ENCODE assay signal across 19 cellular contexts in the genomic region with DNA sequence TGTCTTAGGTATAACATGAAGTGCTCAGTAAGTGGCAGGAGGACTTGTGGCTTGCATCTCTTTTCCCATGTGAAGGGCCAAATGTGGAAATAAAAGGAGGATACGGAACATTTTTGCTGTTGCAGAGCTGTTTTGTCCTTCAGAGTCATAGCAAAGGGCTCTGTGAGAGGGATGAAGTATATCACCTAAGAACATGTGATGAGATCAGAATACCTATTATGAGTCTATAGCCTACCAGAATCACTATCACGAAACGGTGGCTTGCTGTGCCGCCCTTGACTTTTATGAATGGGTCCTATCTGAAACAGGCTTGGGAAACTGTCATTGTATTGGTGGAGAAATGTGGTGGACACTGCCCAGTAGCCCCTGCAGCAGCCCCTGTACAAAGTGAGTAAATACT.
"Had no signal": no experiment of that assay in that cellular context is flagged by ENCODE, and none has a peak within 500 bp of the region (broad histone marks: within the 10 kb centered on the region; RNA-seq: fewer than 3 reads in every experiment).

No MANE protein-coding gene starts in this region.

- ATAC-seq: SK-N-SH treated with all-trans-retinoic acid at 6 μM for 48 hours had no signal

- DNase-seq: activated CD8-positive, alpha-beta memory T cell treated with anti-CD3 and anti-CD28 coated beads, Interleukin-2, amount 50 U/mL, for 4 hours; activated naive CD4-positive, alpha-beta T cell; adrenal gland; effector memory CD8-positive, alpha-beta T cell; kidney glomerular epithelial cell; left ventricle myocardium inferior; mammary epithelial cell; occipital lobe; retina; SHP77; spleen; stimulated activated CD8-positive, alpha-beta memory T cell treated with anti-CD3 and anti-CD28 coated beads, Interleukin-4, amount 100 ng/mL, for 48 hours; stimulated activated naive CD4-positive, alpha-beta T cell treated with Interleukin-2 at 50 U/mL for 16 hours; T-cell; T-helper 9 cell; upper lobe of left lung had no signal

- H3K4me3 Mint-ChIP-seq: activated T-helper 1 cell treated with anti-CD3 and anti-CD28 coated beads, Interleukin-12 subunit alpha, Interleukin-12 subunit beta, Interleukin-2, Interleukin-4 antibody, amounts not matched to agents 30 ng/mL and 10 ng/mL and 1 ng/mL, durations not matched to agents 14 hours and 24 hours and 36 hours; effector memory CD8-positive, alpha-beta T cell; T-cell had no signal

- H3K27ac Mint-ChIP-seq: T-cell had no signal

- H3K36me3 Mint-ChIP-seq: T-cell had no signal

- H3K27me3 Mint-ChIP-seq: effector memory CD8-positive, alpha-beta T cell; T-cell had no signal

- H3K9me3 Mint-ChIP-seq: activated T-helper 1 cell treated with anti-CD3 and anti-CD28 coated beads, Interleukin-12 subunit alpha, Interleukin-12 subunit beta, Interleukin-2, Interleukin-4 antibody, amounts not matched to agents 30 ng/mL and 10 ng/mL and 1 ng/mL, durations not matched to agents 14 hours and 24 hours and 36 hours; effector memory CD8-positive, alpha-beta T cell; immature natural killer cell; T-cell had no signal
